ENCODE assay signal across 32 cellular contexts in the genomic region with DNA sequence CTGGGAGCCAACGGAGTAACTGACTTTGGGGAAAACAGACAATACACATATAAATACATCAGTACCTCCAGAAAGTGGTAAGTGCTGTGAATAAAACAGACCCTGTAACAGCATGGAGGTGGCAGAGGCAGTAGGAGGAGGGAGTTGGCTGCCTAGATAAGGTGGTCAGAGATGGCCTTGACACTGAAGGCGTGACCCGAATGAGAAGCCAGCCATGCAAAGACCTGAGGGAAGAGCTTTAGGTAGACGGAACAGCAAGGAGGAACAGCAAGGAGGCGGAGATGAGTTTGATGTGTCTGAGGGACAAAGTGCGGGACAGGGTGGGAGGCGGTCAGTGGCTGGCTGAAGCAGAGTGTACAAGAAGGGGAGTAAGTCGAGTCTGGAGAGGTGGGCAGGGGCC. TPM values are rescaled to one million over a fixed set of nuclear protein-coding genes. Genes with fewer than 3 reads are reported as not detected.
"Had no signal": no experiment of that assay in that cellular context is flagged by ENCODE, and none has a peak within 500 bp of the region (broad histone marks: within the 10 kb centered on the region; RNA-seq: fewer than 3 reads in every experiment).

No MANE protein-coding gene starts in this region.

- H3K27ac Mint-ChIP-seq: activated B cell treated with CpG ODN at 0.5 μM for 24 hours; activated CD4-positive, alpha-beta memory T cell treated with anti-CD3 and anti-CD28 coated beads for 36 hours; activated naive CD4-positive, alpha-beta T cell treated with anti-CD3 and anti-CD28 coated beads, Interleukin-2, amount 50 U/mL, for 72 hours; activated T-cell treated with anti-CD3 and anti-CD28 coated beads, Interleukin-2, amount 50 U/mL, for 72 hours; activated T-helper 17 cell treated with anti-CD3 and anti-CD28 coated beads, Interleukin-2, amount 50 U/mL, for 72 hours had no signal

- H3K4me3 Mint-ChIP-seq: activated B cell treated with CpG ODN at 0.5 μM for 24 hours; activated CD4-positive, alpha-beta memory T cell treated with anti-CD3 and anti-CD28 coated beads for 36 hours; activated T-cell treated with anti-CD3 and anti-CD28 coated beads, Interleukin-2, amount 50 U/mL, for 72 hours; activated T-helper 17 cell treated with anti-CD3 and anti-CD28 coated beads, Interleukin-2, amount 50 U/mL, for 72 hours had no signal

- H3K9me3 Mint-ChIP-seq: activated B cell treated with CpG ODN at 0.5 μM for 24 hours; activated CD4-positive, alpha-beta memory T cell treated with anti-CD3 and anti-CD28 coated beads for 36 hours; activated naive CD4-positive, alpha-beta T cell treated with anti-CD3 and anti-CD28 coated beads, Interleukin-2, amount 50 U/mL, for 72 hours; activated T-cell treated with anti-CD3 and anti-CD28 coated beads, Interleukin-2, amount 50 U/mL, for 72 hours; activated T-helper 17 cell treated with anti-CD3 and anti-CD28 coated beads, Interleukin-2, amount 50 U/mL, for 72 hours had no signal

- ATAC-seq: activated naive CD4-positive, alpha-beta T cell treated with anti-CD3 and anti-CD28 coated beads, Interleukin-2, amount 50 U/mL, for 72 hours; activated T-cell treated with anti-CD3 and anti-CD28 coated beads, Interleukin-2, amount 50 U/mL, for 72 hours; activated T-helper 17 cell treated with anti-CD3 and anti-CD28 coated beads, Interleukin-2, amount 50 U/mL, for 72 hours; body of pancreas had no signal

- DNase-seq: activated B cell treated with CpG ODN at 0.5 μM for 24 hours; activated CD4-positive, alpha-beta memory T cell treated with anti-CD3 and anti-CD28 coated beads for 36 hours; activated CD4-positive, alpha-beta T cell treated with anti-CD3 and anti-CD28 coated beads for 4 hours; activated CD4-positive, alpha-beta T cell treated with anti-CD3 and anti-CD28 coated beads, Interleukin-2, amount 50 U/mL, for 1 hour; activated CD4-positive, CD25-positive, alpha-beta regulatory T cell treated with anti-CD3 and anti-CD28 coated beads, Interleukin-2, amount 50 U/mL, for 72 hours; activated effector memory CD4-positive, alpha-beta T cell treated with anti-CD3 and anti-CD28 coated beads, Interleukin-2, amount 50 U/mL, for 16 hours; activated naive CD4-positive, alpha-beta T cell; activated T-cell treated with anti-CD3 and anti-CD28 coated beads, Interleukin-2, amount 50 U/mL, for 1 hour; activated T-cell treated with anti-CD3 and anti-CD28 coated beads, Interleukin-2, amount 50 U/mL, for 72 hours; body of pancreas; MM.1S; MV-4-11; NCI-H1092; NCI-H1436 treated with DMSO at 0.1 percent for 48 hours; NCI-H1694 treated with DMSO at 0.1 percent for 48 hours; NCI-H2029 treated with DMSO at 0.1 percent for 48 hours; NCI-H2107; NCI-H2171; NCI-H510A; NCI-H526; NCI-H748 treated with DMSO at 0.1 percent for 48 hours; NK-92 treated with Interleukin-12 subunit alpha and Interleukin-12 subunit beta, amount 100 ng/mL, for 24 hours; PC-9; Right ventricle myocardium superior; SW 1271; T-helper 1 cell; T-helper 2 cell; T-helper 9 cell had no signal

- H3K4me1 Mint-ChIP-seq: activated B cell treated with CpG ODN at 0.5 μM for 24 hours; activated T-helper 17 cell treated with anti-CD3 and anti-CD28 coated beads, Interleukin-2, amount 50 U/mL, for 72 hours had no signal

RNA-seq across cellular contexts. Expression of a gene that starts 8.1 kb away (rescaled TPM):
- total RNA-seq: activated B cell treated with CpG ODN at 0.5 μM for 24 hours; activated CD4-positive, alpha-beta memory T cell treated with anti-CD3 and anti-CD28 coated beads for 36 hours; activated naive CD4-positive, alpha-beta T cell treated with anti-CD3 and anti-CD28 coated beads, Interleukin-2, amount 50 U/mL, for 72 hours; activated T-helper 17 cell treated with anti-CD3 and anti-CD28 coated beads, Interleukin-2, amount 50 U/mL, for 72 hours; astrocyte; LHCN-M2; PC-9 had no signal
